In the genomic region with DNA sequence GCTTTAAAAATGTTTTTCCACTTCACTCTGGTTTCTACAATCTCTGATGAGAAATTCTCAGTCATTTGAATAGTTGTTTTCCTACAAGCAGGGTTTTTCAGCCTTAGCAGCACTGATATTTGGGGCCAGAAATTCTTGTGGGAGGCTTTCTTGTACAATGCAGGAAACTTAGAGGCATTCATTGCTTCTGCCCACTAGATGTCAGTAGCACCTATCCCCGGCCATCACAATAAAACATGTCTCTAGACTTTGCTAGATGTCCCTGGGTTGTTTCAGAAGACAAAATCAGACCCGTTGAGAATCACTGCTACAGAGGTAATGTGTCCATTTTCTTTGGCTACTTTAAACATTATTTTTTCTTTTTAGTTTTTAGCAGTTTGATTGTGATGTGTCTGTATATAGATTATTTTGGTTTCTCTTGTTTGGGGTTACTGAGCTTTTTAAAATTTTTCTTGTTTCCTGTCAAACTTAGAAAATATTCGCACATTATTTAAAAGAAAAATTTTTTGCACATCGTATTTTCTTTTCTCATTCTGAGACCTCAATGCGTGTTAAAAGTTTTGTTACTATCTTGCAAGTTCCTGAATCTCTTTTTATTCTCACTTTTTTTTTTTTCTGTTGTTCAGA, we compare ENCODE assay signal across 7 cellular contexts.
A peak's percentile ranks its signal among the peaks of the same experiment; 100 is the strongest.
DNase-seq lines count a peak whose midpoint lies in the region; ATAC-seq and TF ChIP-seq lines count a peak whose summit lies in the region.

No MANE protein-coding gene starts in this region.

- no peaks in the 10 kb centered on the region for H3K27me3 ChIP-seq in DND-41 (ENCODE audit: insufficient read depth, low read length, poor library complexity)
- no peaks in the 10 kb centered on the region for H3K27me3 ChIP-seq in adipocyte (replicated peaks; ENCODE audit: control insufficient read depth, insufficient read depth, low read length)
- no peaks in the 10 kb centered on the region for H3K27me3 ChIP-seq in iPS DF 6.9 (ENCODE audit: control insufficient read depth, insufficient read depth, low read length)
- no peaks in the 10 kb centered on the region for H3K27me3 ChIP-seq in tibial artery

- no peaks in the 10 kb centered on the region for H3K79me2 ChIP-seq in DND-41 (ENCODE audit: insufficient read depth, low read length)

- WGBS in iPS DF 6.9 (ENCODE audit: insufficient coverage, insufficient read length), result no CpG with 5 or more reads among the region's 5 CpGs

- H3K4me3 ChIP-seq in DND-41 (ENCODE audit: low read depth in 1 of 2, low read length in 2 of 2), result no peak overlapping the region
- no peak overlapping the region for H3K4me3 ChIP-seq in adipocyte (ENCODE audit: low read length)
- H3K4me3 ChIP-seq in iPS DF 6.9 (ENCODE audit: low read length), result no peak overlapping the region
- H3K4me3 ChIP-seq in tibial artery, result peak overlapping the region in 1 of 2 donors; percentile 26

- H4K20me1 ChIP-seq in DND-41 (ENCODE audit: insufficient read depth, low read length), result no peaks in the 10 kb centered on the region

- H3K27ac ChIP-seq in DND-41 (ENCODE audit: low read length) (no peak overlapping the region), iPS DF 6.9 (ENCODE audit: low read length) (no peak overlapping the region), tibial artery (peak overlapping the region in 1 of 2 donors; percentile 62)

- intact Hi-C loops in tibial artery (cut with DNase I; ENCODE audit: low total_unique reads), result loop anchor here (10.0 kb wide), 1 partner anchor 194 kb away; no protein-coding TSS in a partner anchor

- H3K36me3 ChIP-seq in DND-41 (ENCODE audit: insufficient read depth, low read length) (no peaks in the 10 kb centered on the region), adipocyte (ENCODE audit: control insufficient read depth, insufficient read depth, low read length, severe bottlenecking) (no peaks in the 10 kb centered on the region), iPS DF 6.9 (ENCODE audit: control insufficient read depth, insufficient read depth, low read length) (no peaks in the 10 kb centered on the region), tibial artery (no peaks in the 10 kb centered on the region)

- DNase-seq in DND-41 (peak; percentile 28), NCI-H2107 treated with DMSO at 0.1 percent for 48 hours (lab: John Stamatoyannopoulos, UW; ENCODE audit: unreplicated experiment) (peak; percentile 51), adipocyte (ENCODE audit: low read depth) (peak; percentile 84), iPS DF 6.9 (ENCODE audit: low read depth, low spot score) (peak; percentile 27), tibial artery (no peak)

- H3K4me1 ChIP-seq in DND-41 (ENCODE audit: insufficient read depth, low read length) (no peaks in the 10 kb centered on the region), adipocyte (ENCODE audit: control insufficient read depth, insufficient read depth, low read length) (peaks cover 3% of the 10 kb centered on the region), iPS DF 6.9 (ENCODE audit: control insufficient read depth, insufficient read depth, low read length) (no peaks in the 10 kb centered on the region), tibial artery (peaks cover 0 to 46% (median 2%) of the 10 kb centered on the region in 4 donors)

- no peak overlapping the region for H3K4me2 ChIP-seq in DND-41 (ENCODE audit: insufficient read depth, low read length)

- ATAC-seq in DND-41 (ENCODE audit: insufficient read depth, low read depth) (peak; percentile 90), GM19035 (IDR thresholded peaks at IDR 0.05; ENCODE audit: unreplicated experiment) (peak; percentile 95), HG03064 (IDR thresholded peaks at IDR 0.05; ENCODE audit: low read depth, unreplicated experiment) (peak; percentile 78)

- no peaks in the 10 kb centered on the region for H3K9me3 ChIP-seq in DND-41 (ENCODE audit: insufficient read depth, low read length, severe bottlenecking)
- H3K9me3 ChIP-seq in adipocyte (ENCODE audit: control insufficient read depth, low read length), result no peaks in the 10 kb centered on the region
- H3K9me3 ChIP-seq in iPS DF 6.9 (ENCODE audit: control insufficient read depth, insufficient read depth, low read length), result no peaks in the 10 kb centered on the region
- no peaks in the 10 kb centered on the region for H3K9me3 ChIP-seq in tibial artery

- peak; percentile 70 for TF ChIP-seq CTCF in DND-41 (IDR thresholded peaks at IDR 0.05; ENCODE audit: borderline replicate concordance, extremely low read depth, low read length, poor library complexity, severe bottlenecking)
- TF ChIP-seq CTCF in tibial artery (IDR thresholded peaks at IDR 0.05), result peak; percentile 65 to 67

- H3K9ac ChIP-seq in DND-41 (ENCODE audit: low read depth, low read length) (no peak overlapping the region), adipocyte (ENCODE audit: low read length) (no peak overlapping the region)

- no peak overlapping the region for H2AFZ ChIP-seq in DND-41 (ENCODE audit: low read depth, low read length)

Comparison
In these comparisons a context has a peak if more than half of its experiments do, and no peak if none do; other contexts are left out.
1. DNase-seq: peak in DND-41 (single experiment), NCI-H2107 treated with DMSO at 0.1 percent for 48 hours (single experiment), adipocyte (single experiment) and iPS DF 6.9 (single experiment); none in tibial artery (0 of 2).
2. Peak in every context shown above with its lines, with median percentiles within 50 percentile points of each other: ATAC-seq.